Comparison of ENCODE assay signal across 16 cellular contexts in genomic region chr2:29751390-29751789, GRCh38.
DNase-seq lines count a peak whose midpoint lies in the region; ATAC-seq and TF ChIP-seq lines count a peak whose summit lies in the region.
"Had no signal": no experiment of that assay in that cellular context is flagged by ENCODE, and none has a peak within 500 bp of the region (broad histone marks: within the 10 kb centered on the region; RNA-seq: fewer than 3 reads in every experiment).

No MANE protein-coding gene starts in this region.

- no peak overlapping the region for H3K27ac ChIP-seq in lower lobe of right lung
- H3K27ac ChIP-seq in prostate gland: no peak overlapping the region
- H3K27ac ChIP-seq: HL-60, psoas muscle, suprapubic skin had no signal

- H3K27me3 ChIP-seq in lower lobe of right lung (ENCODE audit: low read depth) (no peaks in the 10 kb centered on the region), prostate gland (replicated peaks; ENCODE audit: insufficient read depth) (no peaks in the 10 kb centered on the region)
- H3K27me3 ChIP-seq: suprapubic skin had no signal

- no peak for TF ChIP-seq CTCF in lower lobe of right lung (IDR thresholded peaks at IDR 0.05)
- TF ChIP-seq CTCF in prostate gland (IDR thresholded peaks at IDR 0.05): no peak

- H3K4me1 ChIP-seq in lower lobe of right lung (peaks cover 6% of the 10 kb centered on the region), prostate gland (replicated peaks) (no peaks in the 10 kb centered on the region)
- H3K4me1 ChIP-seq: psoas muscle, suprapubic skin had no signal

- H3K4me3 ChIP-seq in lower lobe of right lung: no peak overlapping the region
- H3K4me3 ChIP-seq in prostate gland: no peak overlapping the region
- H3K4me3 ChIP-seq: psoas muscle, suprapubic skin had no signal

- intact Hi-C loops in lower lobe of right lung (cut with DNase I): no loop called here
- intact Hi-C loops in prostate gland (cut with DNase I): no loop called here

- 84% methylated on average over 6 of the region's 6 CpGs for WGBS in prostate gland

- H3K36me3 ChIP-seq in lower lobe of right lung (no peaks in the 10 kb centered on the region), prostate gland (no peaks in the 10 kb centered on the region)
- H3K36me3 ChIP-seq: suprapubic skin had no signal

- TF ChIP-seq POLR2A in prostate gland (IDR thresholded peaks at IDR 0.05): no peak

- ATAC-seq in GM18870 (IDR thresholded peaks at IDR 0.05; ENCODE audit: unreplicated experiment) (peak; percentile 70), GM21381 (IDR thresholded peaks at IDR 0.05; ENCODE audit: unreplicated experiment) (peak; percentile 51), HG03097 (IDR thresholded peaks at IDR 0.05; ENCODE audit: low FRiP score, unreplicated experiment) (peak; percentile 43), lower lobe of right lung (no peak)
- ATAC-seq: left lobe of liver, psoas muscle had no signal

- DNase-seq in kidney tubule cell (ENCODE audit: low spot score) (peak; percentile 45), dermis blood vessel endothelial cell (no peak), lower lobe of right lung (no peak), prostate gland (ENCODE audit: low spot score) (no peak)
- DNase-seq: central memory CD4-positive, alpha-beta T cell; effector memory CD4-positive, alpha-beta T cell; NCI-H2081; NCI-H510A; psoas muscle; small intestine had no signal

- H3K9me3 ChIP-seq in lower lobe of right lung: no peaks in the 10 kb centered on the region
- no peaks in the 10 kb centered on the region for H3K9me3 ChIP-seq in prostate gland
- H3K9me3 ChIP-seq: psoas muscle, suprapubic skin had no signal

Comparison
In these comparisons a context has a peak if more than half of its experiments do, and no peak if none do; other contexts are left out.
1. ATAC-seq: peak in GM18870 (single experiment), GM21381 (single experiment) and HG03097 (single experiment); none in lower lobe of right lung (0 of 2).